In the genomic region with DNA sequence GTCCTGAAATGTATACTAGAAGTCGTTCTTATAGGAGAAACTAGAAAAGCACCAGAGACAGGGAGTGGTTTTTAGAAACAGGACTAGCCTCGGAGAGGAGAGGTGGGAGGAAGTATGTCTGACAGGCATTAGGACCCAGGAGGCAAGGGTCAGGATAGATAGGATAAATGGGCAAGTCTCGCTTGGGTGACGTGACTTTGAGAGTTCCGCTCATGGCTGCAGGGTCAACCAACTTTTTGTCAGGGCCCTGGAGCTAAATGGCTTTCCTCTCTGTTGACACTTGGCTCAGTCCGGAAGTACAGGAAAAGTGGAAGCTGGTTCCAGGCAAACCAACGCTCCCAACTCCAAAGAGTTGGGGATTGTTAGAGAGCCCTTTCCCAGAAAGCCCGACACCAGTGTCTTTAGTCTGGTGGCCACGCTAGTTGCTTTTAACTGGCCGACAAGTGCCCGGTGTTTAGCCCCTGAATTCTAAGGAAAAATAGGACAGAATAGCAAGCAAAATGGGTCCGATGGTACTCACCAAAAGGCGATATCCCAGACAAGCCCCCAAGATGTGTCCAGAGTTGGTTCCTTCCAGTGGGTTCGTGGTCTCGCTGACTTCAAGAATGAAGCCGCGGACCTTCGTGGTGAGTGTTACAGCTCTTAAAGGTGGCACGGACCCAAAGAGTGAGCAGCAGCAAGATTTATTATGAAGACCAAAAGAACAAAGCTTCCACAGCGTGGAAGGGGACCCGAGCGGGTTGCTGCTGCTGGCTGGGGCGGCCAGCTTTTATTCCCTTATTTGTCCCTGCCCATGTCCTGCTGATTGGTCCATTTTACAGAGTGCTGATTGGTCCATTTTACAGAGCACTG, we compare ENCODE assay signal across 7 cellular contexts.
DNase-seq lines count a peak whose midpoint lies in the region; ATAC-seq, FAIRE-seq and TF ChIP-seq lines count a peak whose summit lies in the region.
"Not testable (repeated sequence)": the region's sequence is repeated elsewhere in the genome, so short reads cannot be mapped to it uniquely, and the experiment has no call there.

No MANE protein-coding gene starts in this region.

- H2AK5ac ChIP-seq in IMR-90 (ENCODE audit: low read depth, low read length); mesendoderm (ENCODE audit: low read length): not testable (repeated sequence)

- H3K14ac ChIP-seq in IMR-90 (replicated peaks; ENCODE audit: low read depth, low read length): not testable (repeated sequence)

- FAIRE-seq in K562 (lab: Jason Lieb, UNC): peak; percentile 75

- H3F3A ChIP-seq in GM23338 (replicated peaks; ENCODE audit: low read depth): not testable (repeated sequence)

- TF ChIP-seq EP300 in K562 (IDR thresholded peaks at IDR 0.05; ENCODE audit: low read length): not testable (repeated sequence)

- H3K56ac ChIP-seq in IMR-90 (ENCODE audit: extremely low read depth, insufficient read depth, low read length); mesendoderm (ENCODE audit: low read length): not testable (repeated sequence)

- not testable (repeated sequence) for H3K4me3 Mint-ChIP-seq in GM23338

- TF ChIP-seq RAD21 in IMR-90 (IDR thresholded peaks at IDR 0.05; ENCODE audit: low read length); K562 (CRISPR knock-in tag; conservative IDR thresholded peaks at IDR 0.05 in 1 of 2, IDR thresholded peaks at IDR 0.05 in 1 of 2): not testable (repeated sequence)

- H3K79me2 ChIP-seq in GM23338 (replicated peaks; ENCODE audit: insufficient read depth); mesendoderm (ENCODE audit: control insufficient read depth, insufficient read depth, low read length): not testable (repeated sequence)
- peaks cover 29% of the 10 kb centered on the region for H3K79me2 ChIP-seq in K562 (ENCODE audit: control insufficient read depth, insufficient read depth, low read length)

- H3K23ac ChIP-seq in IMR-90 (ENCODE audit: low read depth, low read length); mesendoderm (ENCODE audit: low read length): not testable (repeated sequence)

- H2BK15ac ChIP-seq in IMR-90 (ENCODE audit: low read depth, low read length); mesendoderm (replicated peaks; ENCODE audit: low read depth): not testable (repeated sequence)

- not testable (repeated sequence) for H3K9ac ChIP-seq in IMR-90 (ENCODE audit: low read depth, low read length); mesendoderm (ENCODE audit: low read length)
- H3K9ac ChIP-seq in K562 (ENCODE audit: insufficient read depth in 1 of 2, low read depth in 2 of 2, low read length in 2 of 2): peak overlapping the region; percentile 78 to 81; a peak in 3 of 4 replicates

- H3K36me3 ChIP-seq in GM23338 (ENCODE audit: insufficient read depth); IMR-90 (ENCODE audit: control insufficient read depth, insufficient read depth, low read length); SJCRH30; K562 (ENCODE audit: control insufficient read depth, insufficient read depth, low read length); mesendoderm (ENCODE audit: control insufficient read depth, insufficient read depth, low read length); spleen: not testable (repeated sequence)

- H2BK20ac ChIP-seq in IMR-90 (ENCODE audit: low read depth, low read length): 0 out of 2 replicates have a peak overlapping the region, but pooled peaks have one; percentile 18

- H3K27me3 ChIP-seq in GM23338 (ENCODE audit: insufficient read depth); IMR-90 (ENCODE audit: control insufficient read depth, insufficient read depth, low read length); SJCRH30; K562 (ENCODE audit: control insufficient read depth in 2 of 2, insufficient read depth in 2 of 2, low read length in 2 of 2); mesendoderm (ENCODE audit: insufficient read depth, low read length, poor library complexity); spleen (replicated peaks in 1 of 7): not testable (repeated sequence)

- TF ChIP-seq POLR2A in IMR-90 (IDR thresholded peaks at IDR 0.05; ENCODE audit: low read depth, low read length); spleen (IDR thresholded peaks at IDR 0.05): not testable (repeated sequence)
- peak; percentile 97 for TF ChIP-seq POLR2A in K562 (conservative IDR thresholded peaks at IDR 0.05)

- CTCF ChIA-PET in IMR-90 (lab: Yijun Ruan, JAX): interaction anchor here (1.0 kb wide), 1 partner anchor 9 kb away, joined by 4 read pairs; no protein-coding TSS in a partner anchor
- CTCF ChIA-PET in K562 (lab: Yijun Ruan, JAX; ENCODE audit: low intra/inter-chr PET ratio): not testable (repeated sequence)

- not testable (repeated sequence) for H3K36me3 Mint-ChIP-seq in GM23338 (ENCODE audit: low read depth)

- not testable (repeated sequence) for H3K4ac ChIP-seq in IMR-90 (ENCODE audit: low read depth, low read length); mesendoderm (ENCODE audit: low read depth, low read length)

- H2AK9ac ChIP-seq in IMR-90 (replicated peaks; ENCODE audit: low read depth, low read length, poor library complexity): not testable (repeated sequence)

- dilution Hi-C loops in IMR-90 (cut with HindIII; ENCODE audit: low sequenced_read_pairs, unreplicated experiment): not testable (repeated sequence)

- not testable (repeated sequence) for BruUV-seq in IMR-90 (replicated peaks; lab: Mats Ljungman, UMichigan)
- BruUV-seq in K562 (replicated peaks; lab: Mats Ljungman, UMichigan): TSS peak; percentile 97

- H3K9me3 ChIP-seq in IMR-90 (ENCODE audit: control insufficient read depth, insufficient read depth, low read length); SJCRH30 (replicated peaks); K562 (replicated peaks; ENCODE audit: control insufficient read depth, insufficient read depth, low read depth, low read length); spleen: not testable (repeated sequence)

- H3K27me3 Mint-ChIP-seq in GM23338 (ENCODE audit: insufficient read depth, low read depth, poor library complexity): not testable (repeated sequence)

- H3K9me3 Mint-ChIP-seq in GM23338: peaks cover 14% of the 10 kb centered on the region

- not testable (repeated sequence) for ATAC-seq in GM23338; IMR-90 (ENCODE audit: low read depth); Right ventricle myocardium superior (ENCODE audit: poor library complexity)
- ATAC-seq in K562: peak; percentile 66

- WGBS in IMR-90 (ENCODE audit: extremely low coverage in 2 of 2, insufficient read length in 1 of 2), 2 experiments: 88% methylated on average over 9 of the region's 23 CpGs; no CpG with 5 or more reads in 1 of the 2 experiments
- WGBS in K562 (ENCODE audit: insufficient coverage, low coverage, missing lambda C conversion rate): 23% methylated on average over 23 of the region's 23 CpGs
- no CpG with 5 or more reads among the region's 23 CpGs for WGBS in mesendoderm (ENCODE audit: extremely low coverage, insufficient coverage, low lambda C conversion rate)
- WGBS in spleen, 5 donors: 75 to 85% (median 80%) methylated on average over 23 of the region's 23 CpGs

- not testable (repeated sequence) for H4K20me1 ChIP-seq in GM23338 (replicated peaks; ENCODE audit: insufficient read depth); IMR-90 (ENCODE audit: insufficient read depth, low read length); K562 (replicated peaks; ENCODE audit: control insufficient read depth, insufficient read depth, low read length)

- H4K8ac ChIP-seq in IMR-90 (ENCODE audit: low read depth in 2 of 2, low read length in 2 of 2); mesendoderm (ENCODE audit: low read depth, low read length): not testable (repeated sequence)

- H3K18ac ChIP-seq in IMR-90 (ENCODE audit: low read depth, low read length); mesendoderm (ENCODE audit: low read length): not testable (repeated sequence)

- H3K9me1 ChIP-seq in IMR-90 (ENCODE audit: insufficient read depth, low read length); K562 (ENCODE audit: control insufficient read depth, insufficient read depth, low read length): not testable (repeated sequence)

- peak overlapping the region; percentile 71 for H3K4me2 ChIP-seq in GM23338
- not testable (repeated sequence) for H3K4me2 ChIP-seq in IMR-90 (ENCODE audit: low read depth, low read length); mesendoderm (ENCODE audit: low read length)
- peak overlapping the region; percentile 80 for H3K4me2 ChIP-seq in K562 (ENCODE audit: insufficient read depth, low read length)

- peaks cover 24% of the 10 kb centered on the region for H3K4me1 Mint-ChIP-seq in GM23338

- not testable (repeated sequence) for H3K27ac Mint-ChIP-seq in GM23338

- POLR2A ChIA-PET in IMR-90 (lab: Charles Lee; ENCODE audit: unreplicated experiment): not testable (repeated sequence)
- POLR2A ChIA-PET in K562 (lab: Yijun Ruan, JAX): interaction anchor here (0.6 to 1.7 kb wide), 14 partner anchors 9 to 458 kb away, joined by 3 to 8 read pairs (median 3); partner anchors contain the start of gene SAFB

- not testable (repeated sequence) for H3K9me2 ChIP-seq in GM23338 (ENCODE audit: insufficient read depth)

- not testable (repeated sequence) for H4K5ac ChIP-seq in IMR-90 (ENCODE audit: low read depth, low read length); mesendoderm (ENCODE audit: low read length)

- H3K4me1 ChIP-seq in GM23338 (ENCODE audit: insufficient read depth): peaks cover 19% of the 10 kb centered on the region
- H3K4me1 ChIP-seq in IMR-90 (ENCODE audit: control insufficient read depth, insufficient read depth, low read length); SJCRH30; K562 (replicated peaks in 1 of 2; ENCODE audit: control insufficient read depth in 2 of 2, insufficient read depth in 2 of 2, low read length in 2 of 2); mesendoderm (ENCODE audit: control insufficient read depth, low read depth, low read length); spleen: not testable (repeated sequence)

- H3K27ac ChIP-seq in GM23338 (ENCODE audit: low read depth) (peak overlapping the region; percentile 77; the same call in 1 of the 2 replicates), SJCRH30 (peak overlapping the region; percentile 53), K562 (ENCODE audit: extremely low read depth, low read depth, low read length) (peak overlapping the region; percentile 86)
- H3K27ac ChIP-seq in IMR-90 (ENCODE audit: insufficient read depth, low read length); mesendoderm (ENCODE audit: low read depth, low read length); spleen: not testable (repeated sequence)

- intact Hi-C loops in IMR-90 (cut with micrococcal nuclease); K562 (cut with micrococcal nuclease); Right ventricle myocardium superior (cut with DNase I): not testable (repeated sequence)
- intact Hi-C loops in spleen (cut with DNase I; ENCODE audit: low total_unique reads): loop anchor here (10.0 kb wide), 1 partner anchor 110 kb away; no protein-coding TSS in a partner anchor

- DNase-seq in GM23338 (ENCODE audit: low spot score): peak; percentile 58
- not testable (repeated sequence) for DNase-seq in IMR-90
- DNase-seq in SJCRH30: peak; percentile 60 to 72
- peak in 1 of 4 experiments; percentile 76 for DNase-seq in K562 (ENCODE audit: extremely low read depth in 1 of 4, low spot score in 3 of 4)
- peak; percentile 20 for DNase-seq in Right ventricle myocardium superior
- peak; percentile 60 for DNase-seq in mesendoderm
- DNase-seq in spleen: peak; percentile 8

- H2BK120ac ChIP-seq in IMR-90 (ENCODE audit: low read depth, low read length): peak overlapping the region; percentile 41; the same call in 1 of the 2 replicates
- H2BK120ac ChIP-seq in mesendoderm (ENCODE audit: low read depth, low read length): not testable (repeated sequence)

- H2AFZ ChIP-seq in GM23338 (peak overlapping the region; percentile 74; the same call in 1 of the 2 replicates), K562 (ENCODE audit: low read depth, low read length) (peak overlapping the region; percentile 79)
- H2AFZ ChIP-seq in IMR-90 (replicated peaks; ENCODE audit: low read length, poor library complexity): not testable (repeated sequence)

- in situ Hi-C loops in IMR-90 (cut with MboI; ENCODE audit: low sequenced_read_pairs); K562 (cut with MboI): not testable (repeated sequence)

- H3K79me1 ChIP-seq in IMR-90 (ENCODE audit: low read depth in 1 of 2, low read length in 2 of 2); mesendoderm (ENCODE audit: low read length): not testable (repeated sequence)

- H4K91ac ChIP-seq in IMR-90 (ENCODE audit: insufficient read depth, low read depth, low read length): not testable (repeated sequence)

- H2BK5ac ChIP-seq in IMR-90 (ENCODE audit: low read depth, low read length, poor library complexity, severe bottlenecking); mesendoderm (ENCODE audit: low read length): not testable (repeated sequence)

- not testable (repeated sequence) for TF ChIP-seq CTCF in GM23338 (conservative IDR thresholded peaks at IDR 0.05; ENCODE audit: low read depth in 2 of 2); IMR-90 (conservative IDR thresholded peaks at IDR 0.05; ENCODE audit: low read depth, low read length); K562 (IDR thresholded peaks at IDR 0.05 in 2 of 3, conservative IDR thresholded peaks at IDR 0.05 in 1 of 3; ENCODE audit: insufficient read depth in 2 of 3, low read depth in 1 of 3, low read length in 3 of 3); spleen (IDR thresholded peaks at IDR 0.05 in 8 of 11, conservative IDR thresholded peaks at IDR 0.05 in 3 of 11)

- H3K4me3 ChIP-seq in GM23338; IMR-90 (ENCODE audit: insufficient read depth, low read depth, low read length); mesendoderm (ENCODE audit: low read length); spleen: not testable (repeated sequence)
- H3K4me3 ChIP-seq in SJCRH30 (peak overlapping the region; percentile 61), K562 (peak overlapping the region; percentile 54)
